Comparison of ENCODE assay signal across 34 cellular contexts in genomic region chr3:133196527-133196926, GRCh38.
"Had no signal": no experiment of that assay in that cellular context is flagged by ENCODE, and none has a peak within 500 bp of the region (broad histone marks: within the 10 kb centered on the region; RNA-seq: fewer than 3 reads in every experiment).

No MANE protein-coding gene starts in this region.

- H3K4me3 ChIP-seq: MG63 had no signal

- H3K36me3 ChIP-seq: MG63 had no signal

- H3K27ac ChIP-seq: KMS-11 had no signal

- H3K27me3 ChIP-seq: MG63 had no signal

- H3K9me3 ChIP-seq: MG63 had no signal

- DNase-seq: Karpas-422, Kasumi-1, MG63, MM.1S, MV-4-11, NCI-H1048, NCI-H1092, NCI-H1092 treated with DMSO at 0.1 percent for 48 hours, NCI-H1105, NCI-H1105 treated with DMSO at 0.1 percent for 48 hours, NCI-H1417, NCI-H1417 treated with DMSO at 0.1 percent for 48 hours, NCI-H1436, NCI-H1436 treated with DMSO at 0.1 percent for 48 hours, NCI-H146, NCI-H1694, NCI-H1694 treated with DMSO at 0.1 percent for 48 hours, NCI-H187, NCI-H187 treated with DMSO at 0.1 percent for 48 hours, NCI-H1930, NCI-H2029, NCI-H2029 treated with DMSO at 0.1 percent for 48 hours, NCI-H2081, NCI-H2081 treated with DMSO at 0.1 percent for 48 hours, NCI-H2107, NCI-H2171, NCI-H2171 treated with DMSO at 0.1 percent for 48 hours, NCI-H2227 treated with DMSO at 0.1 percent for 48 hours, NCI-H226, NCI-H345, NCI-H446, NCI-H446 treated with DMSO at 0.1 percent for 48 hours, NCI-H510A had no signal

- H3K4me2 ChIP-seq: KMS-11 had no signal

- H3K9ac ChIP-seq: KMS-11 had no signal
